ENCODE assay signal across 1 cellular context in the genomic region with DNA sequence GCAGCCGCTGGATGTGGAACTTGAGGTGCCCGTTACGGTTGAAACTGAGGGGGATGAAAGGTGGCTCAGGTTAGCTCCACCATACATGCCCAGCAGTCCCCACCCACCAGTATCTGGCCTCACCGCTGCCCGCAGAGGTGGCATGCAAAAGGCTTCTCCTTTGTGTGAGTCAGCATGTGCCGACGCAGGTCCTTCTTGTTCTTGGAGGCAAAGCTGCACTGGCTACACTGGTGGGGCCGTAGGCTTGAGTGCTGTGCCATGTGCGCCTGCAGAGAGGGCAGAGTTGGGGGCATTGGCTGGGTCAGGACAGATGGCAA.
TF ChIP-seq lines count a peak whose summit lies in the region.

No MANE protein-coding gene starts in this region.

TF ChIP-seq in HepG2, 621 proteins besides CTCF, POLR2A, EP300 and RAD21 (continues in another document):
- no peak for TF ChIP-seq ZNF740 (CRISPR knock-in tag; IDR thresholded peaks at IDR 0.05)
- TF ChIP-seq, protein P1, sequence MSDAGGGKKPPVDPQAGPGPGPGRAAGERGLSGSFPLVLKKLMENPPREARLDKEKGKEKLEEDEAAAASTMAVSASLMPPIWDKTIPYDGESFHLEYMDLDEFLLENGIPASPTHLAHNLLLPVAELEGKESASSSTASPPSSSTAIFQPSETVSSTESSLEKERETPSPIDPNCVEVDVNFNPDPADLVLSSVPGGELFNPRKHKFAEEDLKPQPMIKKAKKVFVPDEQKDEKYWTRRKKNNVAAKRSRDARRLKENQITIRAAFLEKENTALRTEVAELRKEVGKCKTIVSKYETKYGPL (CRISPR knock-in tag; IDR thresholded peaks at IDR 0.05): no peak
- TF ChIP-seq ZBTB10 (CRISPR knock-in tag; IDR thresholded peaks at IDR 0.05; ENCODE audit: borderline replicate concordance): no peak
- TF ChIP-seq, protein P2, sequence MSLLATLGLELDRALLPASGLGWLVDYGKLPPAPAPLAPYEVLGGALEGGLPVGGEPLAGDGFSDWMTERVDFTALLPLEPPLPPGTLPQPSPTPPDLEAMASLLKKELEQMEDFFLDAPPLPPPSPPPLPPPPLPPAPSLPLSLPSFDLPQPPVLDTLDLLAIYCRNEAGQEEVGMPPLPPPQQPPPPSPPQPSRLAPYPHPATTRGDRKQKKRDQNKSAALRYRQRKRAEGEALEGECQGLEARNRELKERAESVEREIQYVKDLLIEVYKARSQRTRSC (CRISPR knock-in tag; IDR thresholded peaks at IDR 0.05; ENCODE audit: low read depth): no peak
- no peak for TF ChIP-seq SRF (IDR thresholded peaks at IDR 0.05; ENCODE audit: low read depth, low read length)
- no peak for TF ChIP-seq CSRNP1 (CRISPR knock-in tag; IDR thresholded peaks at IDR 0.05)
- no peak for TF ChIP-seq RXRB (CRISPR knock-in tag; IDR thresholded peaks at IDR 0.05; ENCODE audit: borderline replicate concordance)
- peak; percentile 81 for TF ChIP-seq AGO2 (optimal IDR thresholded peaks at IDR 0.05; ENCODE audit: low read depth, low read length)
- TF ChIP-seq, protein P3, sequence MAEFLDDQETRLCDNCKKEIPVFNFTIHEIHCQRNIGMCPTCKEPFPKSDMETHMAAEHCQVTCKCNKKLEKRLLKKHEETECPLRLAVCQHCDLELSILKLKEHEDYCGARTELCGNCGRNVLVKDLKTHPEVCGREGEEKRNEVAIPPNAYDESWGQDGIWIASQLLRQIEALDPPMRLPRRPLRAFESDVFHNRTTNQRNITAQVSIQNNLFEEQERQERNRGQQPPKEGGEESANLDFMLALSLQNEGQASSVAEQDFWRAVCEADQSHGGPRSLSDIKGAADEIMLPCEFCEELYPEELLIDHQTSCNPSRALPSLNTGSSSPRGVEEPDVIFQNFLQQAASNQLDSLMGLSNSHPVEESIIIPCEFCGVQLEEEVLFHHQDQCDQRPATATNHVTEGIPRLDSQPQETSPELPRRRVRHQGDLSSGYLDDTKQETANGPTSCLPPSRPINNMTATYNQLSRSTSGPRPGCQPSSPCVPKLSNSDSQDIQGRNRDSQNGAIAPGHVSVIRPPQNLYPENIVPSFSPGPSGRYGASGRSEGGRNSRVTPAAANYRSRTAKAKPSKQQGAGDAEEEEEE (CRISPR knock-in tag; IDR thresholded peaks at IDR 0.05; ENCODE audit: borderline replicate concordance): 0 out of 2 replicates have a peak, but pooled peaks have one; percentile 18
- TF ChIP-seq ZNF629 (CRISPR knock-in tag; conservative IDR thresholded peaks at IDR 0.05): no peak
- no peak for TF ChIP-seq ZNF282 (IDR thresholded peaks at IDR 0.05; ENCODE audit: partially characterized antibody)
- TF ChIP-seq TCF7 (IDR thresholded peaks at IDR 0.05; ENCODE audit: low read depth): no peak
- TF ChIP-seq REL (CRISPR knock-in tag; conservative IDR thresholded peaks at IDR 0.05): peak; percentile 62; the same call in 1 of the 2 replicates
- TF ChIP-seq EZH2 (conservative IDR thresholded peaks at IDR 0.05; ENCODE audit: low read depth, low read length): no peak
- TF ChIP-seq, protein P4, sequence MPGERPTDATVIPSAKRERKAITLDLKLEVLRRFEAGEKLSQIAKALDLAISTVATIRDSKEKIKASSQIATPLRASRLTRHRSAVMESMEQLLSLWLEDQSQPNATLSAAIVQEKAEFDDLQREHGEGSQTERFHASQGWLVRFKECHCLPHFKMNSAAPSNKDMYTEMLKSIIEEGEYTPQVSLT (CRISPR knock-in tag; IDR thresholded peaks at IDR 0.05; ENCODE audit: borderline replicate concordance, low read depth): no peak
- TF ChIP-seq ZNF841 (CRISPR knock-in tag; IDR thresholded peaks at IDR 0.05; ENCODE audit: borderline replicate concordance): no peak
- TF ChIP-seq CBFB (CRISPR knock-in tag; IDR thresholded peaks at IDR 0.05): no peak
- TF ChIP-seq GPN1 (CRISPR knock-in tag; IDR thresholded peaks at IDR 0.05; ENCODE audit: borderline replicate concordance): no peak
- no peak for TF ChIP-seq JUN (CRISPR knock-in tag; IDR thresholded peaks at IDR 0.05)
- TF ChIP-seq ZFP36L1 (CRISPR knock-in tag; IDR thresholded peaks at IDR 0.05): no peak
- TF ChIP-seq DZIP1 (CRISPR knock-in tag; IDR thresholded peaks at IDR 0.05): 0 out of 2 replicates have a peak, but pooled peaks have one; percentile 53
- TF ChIP-seq ZSCAN5A (CRISPR knock-in tag; IDR thresholded peaks at IDR 0.05; ENCODE audit: borderline replicate concordance): no peak
- TF ChIP-seq, protein P5, sequence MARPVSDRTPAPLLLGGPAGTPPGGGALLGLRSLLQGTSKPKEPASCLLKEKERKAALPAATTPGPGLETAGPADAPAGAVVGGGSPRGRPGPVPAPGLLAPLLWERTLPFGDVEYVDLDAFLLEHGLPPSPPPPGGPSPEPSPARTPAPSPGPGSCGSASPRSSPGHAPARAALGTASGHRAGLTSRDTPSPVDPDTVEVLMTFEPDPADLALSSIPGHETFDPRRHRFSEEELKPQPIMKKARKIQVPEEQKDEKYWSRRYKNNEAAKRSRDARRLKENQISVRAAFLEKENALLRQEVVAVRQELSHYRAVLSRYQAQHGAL (CRISPR knock-in tag; IDR thresholded peaks at IDR 0.05; ENCODE audit: not compliant biosample characterization): no peak
- no peak for TF ChIP-seq NFKB2 (CRISPR knock-in tag; IDR thresholded peaks at IDR 0.05; ENCODE audit: borderline replicate concordance)
- no peak for TF ChIP-seq FOXA1 (IDR thresholded peaks at IDR 0.05)
- TF ChIP-seq FOXA1 (CRISPR knock-in tag; IDR thresholded peaks at IDR 0.05): no peak
- peak; percentile 80 for TF ChIP-seq AGO1 (IDR thresholded peaks at IDR 0.05; ENCODE audit: low read depth, low read length, poor library complexity, severe bottlenecking)
- TF ChIP-seq ZNF235 (CRISPR knock-in tag; IDR thresholded peaks at IDR 0.05; ENCODE audit: borderline replicate concordance): no peak
- TF ChIP-seq HHEX (CRISPR knock-in tag; IDR thresholded peaks at IDR 0.05): no peak
- TF ChIP-seq, protein P6, sequence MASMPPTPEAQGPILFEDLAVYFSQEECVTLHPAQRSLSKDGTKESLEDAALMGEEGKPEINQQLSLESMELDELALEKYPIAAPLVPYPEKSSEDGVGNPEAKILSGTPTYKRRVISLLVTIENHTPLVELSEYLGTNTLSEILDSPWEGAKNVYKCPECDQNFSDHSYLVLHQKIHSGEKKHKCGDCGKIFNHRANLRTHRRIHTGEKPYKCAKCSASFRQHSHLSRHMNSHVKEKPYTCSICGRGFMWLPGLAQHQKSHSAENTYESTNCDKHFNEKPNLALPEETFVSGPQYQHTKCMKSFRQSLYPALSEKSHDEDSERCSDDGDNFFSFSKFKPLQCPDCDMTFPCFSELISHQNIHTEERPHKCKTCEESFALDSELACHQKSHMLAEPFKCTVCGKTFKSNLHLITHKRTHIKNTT (CRISPR knock-in tag; IDR thresholded peaks at IDR 0.05): no peak
- no peak for TF ChIP-seq BHLHE40 (IDR thresholded peaks at IDR 0.05; ENCODE audit: low read length)
- no peak for TF ChIP-seq ZNF441 (CRISPR knock-in tag; IDR thresholded peaks at IDR 0.05; ENCODE audit: borderline replicate concordance)
- TF ChIP-seq ZNF496 (CRISPR knock-in tag; IDR thresholded peaks at IDR 0.05; ENCODE audit: insufficient replicate concordance): no peak
- TF ChIP-seq POLR2G (IDR thresholded peaks at IDR 0.05; ENCODE audit: low read depth, low read length): 0 out of 2 replicates have a peak, but pooled peaks have one; percentile 6
- no peak for TF ChIP-seq RFX5 (IDR thresholded peaks at IDR 0.05; ENCODE audit: low read depth, low read length)
- TF ChIP-seq FLYWCH1 (CRISPR knock-in tag; IDR thresholded peaks at IDR 0.05): no peak
- 0 out of 2 replicates have a peak, but pooled peaks have one; percentile 66 for TF ChIP-seq NRL (CRISPR knock-in tag; IDR thresholded peaks at IDR 0.05; ENCODE audit: borderline replicate concordance)
- no peak for TF ChIP-seq CAMTA2 (CRISPR knock-in tag; IDR thresholded peaks at IDR 0.05; ENCODE audit: borderline replicate concordance)
- TF ChIP-seq, protein P7, sequence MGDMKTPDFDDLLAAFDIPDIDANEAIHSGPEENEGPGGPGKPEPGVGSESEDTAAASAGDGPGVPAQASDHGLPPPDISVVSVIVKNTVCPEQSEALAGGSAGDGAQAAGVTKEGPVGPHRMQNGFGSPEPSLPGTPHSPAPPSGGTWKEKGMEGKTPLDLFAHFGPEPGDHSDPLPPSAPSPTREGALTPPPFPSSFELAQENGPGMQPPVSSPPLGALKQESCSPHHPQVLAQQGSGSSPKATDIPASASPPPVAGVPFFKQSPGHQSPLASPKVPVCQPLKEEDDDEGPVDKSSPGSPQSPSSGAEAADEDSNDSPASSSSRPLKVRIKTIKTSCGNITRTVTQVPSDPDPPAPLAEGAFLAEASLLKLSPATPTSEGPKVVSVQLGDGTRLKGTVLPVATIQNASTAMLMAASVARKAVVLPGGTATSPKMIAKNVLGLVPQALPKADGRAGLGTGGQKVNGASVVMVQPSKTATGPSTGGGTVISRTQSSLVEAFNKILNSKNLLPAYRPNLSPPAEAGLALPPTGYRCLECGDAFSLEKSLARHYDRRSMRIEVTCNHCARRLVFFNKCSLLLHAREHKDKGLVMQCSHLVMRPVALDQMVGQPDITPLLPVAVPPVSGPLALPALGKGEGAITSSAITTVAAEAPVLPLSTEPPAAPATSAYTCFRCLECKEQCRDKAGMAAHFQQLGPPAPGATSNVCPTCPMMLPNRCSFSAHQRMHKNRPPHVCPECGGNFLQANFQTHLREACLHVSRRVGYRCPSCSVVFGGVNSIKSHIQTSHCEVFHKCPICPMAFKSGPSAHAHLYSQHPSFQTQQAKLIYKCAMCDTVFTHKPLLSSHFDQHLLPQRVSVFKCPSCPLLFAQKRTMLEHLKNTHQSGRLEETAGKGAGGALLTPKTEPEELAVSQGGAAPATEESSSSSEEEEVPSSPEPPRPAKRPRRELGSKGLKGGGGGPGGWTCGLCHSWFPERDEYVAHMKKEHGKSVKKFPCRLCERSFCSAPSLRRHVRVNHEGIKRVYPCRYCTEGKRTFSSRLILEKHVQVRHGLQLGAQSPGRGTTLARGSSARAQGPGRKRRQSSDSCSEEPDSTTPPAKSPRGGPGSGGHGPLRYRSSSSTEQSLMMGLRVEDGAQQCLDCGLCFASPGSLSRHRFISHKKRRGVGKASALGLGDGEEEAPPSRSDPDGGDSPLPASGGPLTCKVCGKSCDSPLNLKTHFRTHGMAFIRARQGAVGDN (CRISPR knock-in tag; IDR thresholded peaks at IDR 0.05): 0 out of 2 replicates have a peak, but pooled peaks have one; percentile 7
